In the genomic region with DNA sequence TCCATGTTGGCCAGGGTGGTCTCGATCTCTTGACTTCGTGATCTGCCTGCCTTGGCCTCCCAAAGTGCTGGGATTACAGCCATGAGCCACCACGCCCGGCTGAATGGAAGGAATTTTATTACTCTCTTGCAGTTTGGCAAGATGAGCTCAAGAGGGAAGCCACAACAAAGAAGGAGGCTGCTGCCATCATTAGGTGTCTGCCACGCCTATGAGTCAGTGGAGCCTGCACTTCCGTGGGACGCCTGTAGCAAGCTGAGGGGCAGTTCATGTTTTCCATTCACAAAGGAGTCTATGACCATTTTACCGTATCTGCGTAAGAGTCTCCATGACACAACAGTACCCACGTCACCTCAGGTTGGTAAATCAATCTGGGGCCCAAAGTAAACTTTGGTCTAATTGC, we compare ENCODE assay signal across 8 cellular contexts. TPM values are rescaled to one million over a fixed set of nuclear protein-coding genes. Genes with fewer than 3 reads are reported as not detected.
A peak's percentile ranks its signal among the peaks of the same experiment; 100 is the strongest.
DNase-seq lines count a peak whose midpoint lies in the region; ATAC-seq and TF ChIP-seq lines count a peak whose summit lies in the region.

No MANE protein-coding gene starts in this region.

- intact Hi-C loops in activated CD4-positive, alpha-beta T cell treated with anti-CD3 and anti-CD28 coated beads for 36 hours (cut with DNase I, micrococcal nuclease) = loop anchor here (1.0 to 2.0 kb wide), 8 partner anchors 17 to 625 kb away; no protein-coding TSS in a partner anchor

- H2AFZ ChIP-seq in MM.1S (ENCODE audit: low read length) = no peak overlapping the region

- no peaks in the 10 kb centered on the region for H3K9me3 ChIP-seq in effector memory CD4-positive, alpha-beta T cell (ENCODE audit: control insufficient read depth, low read length)
- H3K9me3 ChIP-seq in MM.1S (replicated peaks; ENCODE audit: insufficient read depth, low read length) = no peaks in the 10 kb centered on the region

- peaks cover 16% of the 10 kb centered on the region for H3K4me1 ChIP-seq in effector memory CD4-positive, alpha-beta T cell (ENCODE audit: control insufficient read depth, insufficient read depth, low read length, poor library complexity, severe bottlenecking)
- H3K4me1 ChIP-seq in MM.1S (ENCODE audit: low read length) = no peaks in the 10 kb centered on the region

- CTCF ChIA-PET in activated CD4-positive, alpha-beta T cell treated with anti-CD3 and anti-CD28 coated beads for 36 hours (lab: Charles Lee) = interaction anchor here (0.6 to 2.5 kb wide), 16 partner anchors 7 to 93 kb away, joined by 3 to 14 read pairs (median 4); no protein-coding TSS in a partner anchor

- no peaks in the 10 kb centered on the region for H3K27me3 ChIP-seq in effector memory CD4-positive, alpha-beta T cell (replicated peaks; ENCODE audit: control insufficient read depth, insufficient read depth, low read length, poor library complexity, severe bottlenecking)
- no peaks in the 10 kb centered on the region for H3K27me3 ChIP-seq in MM.1S (replicated peaks; ENCODE audit: insufficient read depth, low read length)

- TF ChIP-seq CTCF in MM.1S (IDR thresholded peaks at IDR 0.05; ENCODE audit: low read length) = no peak

- H3K36me3 Mint-ChIP-seq in activated CD4-positive, alpha-beta T cell treated with anti-CD3 and anti-CD28 coated beads for 36 hours (ENCODE audit: low read depth) = peaks cover 17% of the 10 kb centered on the region

- POLR2A ChIA-PET in activated CD4-positive, alpha-beta T cell treated with anti-CD3 and anti-CD28 coated beads for 36 hours (lab: Charles Lee) = interaction anchor here (0.6 to 1.4 kb wide), 4 partner anchors 33 to 416 kb away, joined by 3 to 9 read pairs (median 7); no protein-coding TSS in a partner anchor

- no peak overlapping the region for H3K4me2 ChIP-seq in MM.1S (ENCODE audit: low read depth, low read length)

- H3K9me3 Mint-ChIP-seq in activated CD4-positive, alpha-beta T cell treated with anti-CD3 and anti-CD28 coated beads for 36 hours (ENCODE audit: low read depth) = peaks cover 10% of the 10 kb centered on the region

- peak; percentile 43 for ATAC-seq in HG02798 (IDR thresholded peaks at IDR 0.05; ENCODE audit: poor library complexity, unreplicated experiment)
- peak; percentile 94 for ATAC-seq in activated CD4-positive, alpha-beta T cell treated with anti-CD3 and anti-CD28 coated beads for 36 hours
- no peak for ATAC-seq in HG03565 (IDR thresholded peaks at IDR 0.05; ENCODE audit: unreplicated experiment)

- H3K4me3 ChIP-seq in effector memory CD4-positive, alpha-beta T cell (ENCODE audit: insufficient read depth, low read depth, low read length, poor library complexity, severe bottlenecking) = no peak overlapping the region
- no peak overlapping the region for H3K4me3 ChIP-seq in MM.1S (ENCODE audit: low read length)

- peak overlapping the region; percentile 50 for H3K27ac ChIP-seq in effector memory CD4-positive, alpha-beta T cell (ENCODE audit: insufficient read depth, low read length, poor library complexity, severe bottlenecking)
- H3K27ac ChIP-seq in MM.1S (ENCODE audit: low read length) = no peak overlapping the region

- no peaks in the 10 kb centered on the region for H4K20me1 ChIP-seq in MM.1S (ENCODE audit: insufficient read depth, low read length)

- H3K36me3 ChIP-seq in effector memory CD4-positive, alpha-beta T cell (ENCODE audit: control insufficient read depth, insufficient read depth, low read length) = no peaks in the 10 kb centered on the region
- no peaks in the 10 kb centered on the region for H3K36me3 ChIP-seq in MM.1S (replicated peaks; ENCODE audit: insufficient read depth, low read length)

- peak overlapping the region; percentile 96 for H3K27ac Mint-ChIP-seq in activated CD4-positive, alpha-beta T cell treated with anti-CD3 and anti-CD28 coated beads for 36 hours

- no peaks in the 10 kb centered on the region for H3F3A ChIP-seq in MM.1S (ENCODE audit: insufficient read depth, low read length)

- H3K27me3 Mint-ChIP-seq in activated CD4-positive, alpha-beta T cell treated with anti-CD3 and anti-CD28 coated beads for 36 hours = no peaks in the 10 kb centered on the region

- no peaks in the 10 kb centered on the region for H3K9me2 ChIP-seq in MM.1S (replicated peaks; ENCODE audit: insufficient read depth, low read length)

- no peak for TF ChIP-seq POLR2A in erythroblast (IDR thresholded peaks at IDR 0.05; ENCODE audit: low read length)

- H3K4me3 Mint-ChIP-seq in activated CD4-positive, alpha-beta T cell treated with anti-CD3 and anti-CD28 coated beads for 36 hours = peak overlapping the region; percentile 38

- peak; percentile 89 for DNase-seq in activated CD4-positive, alpha-beta T cell treated with anti-CD3 and anti-CD28 coated beads for 36 hours
- DNase-seq in effector memory CD4-positive, alpha-beta T cell = peak; percentile 64 to 80 (median 71)
- DNase-seq in stimulated activated CD8-positive, alpha-beta memory T cell treated with anti-CD3 and anti-CD28 coated beads, Interleukin-2, amount 100 ng/mL, for 1 hour (ENCODE audit: low read depth in 2 of 2) = peak; percentile 57 to 69
- DNase-seq in NCI-H1436 (lab: John Stamatoyannopoulos, UW) = no peak
- no peak for DNase-seq in MM.1S
- DNase-seq in erythroblast (lab: John Stamatoyannopoulos, UW) = no peak

- H3K4me1 Mint-ChIP-seq in activated CD4-positive, alpha-beta T cell treated with anti-CD3 and anti-CD28 coated beads for 36 hours = peaks cover 60% of the 10 kb centered on the region

- no peaks in the 10 kb centered on the region for H3K79me2 ChIP-seq in MM.1S (ENCODE audit: low read length)

- H3K9ac ChIP-seq in MM.1S (ENCODE audit: low read length) = no peak overlapping the region

RNA-seq across cellular contexts. Expression of a gene that starts 51.2 kb away (rescaled TPM):
- not detected for total RNA-seq in activated CD4-positive, alpha-beta T cell treated with anti-CD3 and anti-CD28 coated beads for 36 hours

Comparison
In these comparisons a context has a peak if more than half of its experiments do, and no peak if none do; other contexts are left out.
1. DNase-seq: peak in activated CD4-positive, alpha-beta T cell treated with anti-CD3 and anti-CD28 coated beads for 36 hours (single experiment), effector memory CD4-positive, alpha-beta T cell (3 of 3) and stimulated activated CD8-positive, alpha-beta memory T cell treated with anti-CD3 and anti-CD28 coated beads, Interleukin-2, amount 100 ng/mL, for 1 hour (2 of 2); none in NCI-H1436 (single experiment), MM.1S (single experiment) and erythroblast (0 of 2).